Comparison of ENCODE assay signal across 9 cellular contexts in the genomic region with DNA sequence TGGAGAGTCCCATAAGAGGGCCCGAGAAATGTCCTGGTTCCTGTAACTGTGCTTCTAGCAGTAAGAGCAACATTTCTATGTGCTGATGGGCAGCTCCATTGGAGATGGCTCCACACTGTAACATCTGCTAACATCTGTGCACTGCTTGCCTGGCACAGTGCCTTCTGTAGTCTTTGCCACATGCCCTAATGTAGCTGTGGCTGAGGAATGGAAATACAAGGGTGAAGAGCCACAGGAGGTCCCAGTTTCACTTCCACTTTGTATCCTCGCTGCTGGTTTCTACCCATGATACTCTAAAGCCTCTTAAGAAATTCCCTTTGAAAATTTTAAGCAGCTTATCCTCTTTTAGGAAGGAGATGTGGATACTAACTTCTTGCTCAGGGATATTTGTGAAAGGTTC.
A peak's percentile ranks its signal among the peaks of the same experiment; 100 is the strongest.
DNase-seq lines count a peak whose midpoint lies in the region; ATAC-seq and TF ChIP-seq lines count a peak whose summit lies in the region.
"Had no signal": no experiment of that assay in that cellular context is flagged by ENCODE, and none has a peak within 500 bp of the region (broad histone marks: within the 10 kb centered on the region; RNA-seq: fewer than 3 reads in every experiment).

No MANE protein-coding gene starts in this region.

- peak; percentile 82 for ATAC-seq in GM18858 (IDR thresholded peaks at IDR 0.05; ENCODE audit: unreplicated experiment)

- H3K9me3 ChIP-seq in muscle layer of colon (ENCODE audit: low read length): no peaks in the 10 kb centered on the region

- H3K9me3 Mint-ChIP-seq in HFFc6 (no peaks in the 10 kb centered on the region), endothelial cell (ENCODE audit: unreplicated experiment) (peaks cover 5% of the 10 kb centered on the region)

- TF ChIP-seq CTCF in HFFc6 (IDR thresholded peaks at IDR 0.05): no peak
- no peak for TF ChIP-seq CTCF in endothelial cell (IDR thresholded peaks at IDR 0.05; ENCODE audit: unreplicated experiment)

- no peak overlapping the region for H3K9ac ChIP-seq in muscle layer of colon (ENCODE audit: low read length)

- H3K36me3 ChIP-seq in muscle layer of colon (ENCODE audit: insufficient read depth, low read length): no peaks in the 10 kb centered on the region

- peak overlapping the region; percentile 56; the same call in 1 of the 2 replicates for H3K4me3 Mint-ChIP-seq in HFFc6
- H3K4me3 Mint-ChIP-seq in endothelial cell (ENCODE audit: unreplicated experiment): no peak overlapping the region
- H3K4me3 Mint-ChIP-seq: activated naive CD8-positive, alpha-beta T cell had no signal

- H3K4me3 ChIP-seq in muscle layer of colon (ENCODE audit: low read depth in 1 of 2, low read length in 2 of 2): peak overlapping the region in 1 of 2 donors; percentile 16

- H3K27ac Mint-ChIP-seq in HFFc6 (no peak overlapping the region), endothelial cell (ENCODE audit: unreplicated experiment) (no peak overlapping the region)
- H3K27ac Mint-ChIP-seq: activated naive CD8-positive, alpha-beta T cell had no signal

- H3K4me1 Mint-ChIP-seq in HFFc6 (ENCODE audit: low read depth) (peaks cover 6% of the 10 kb centered on the region; the same call in 1 of the 2 replicates), endothelial cell (ENCODE audit: unreplicated experiment) (peaks cover 2% of the 10 kb centered on the region)

- DNase-seq in HFFc6 (no peak), NAMALWA (ENCODE audit: low spot score) (peak; percentile 82), nucleus accumbens (lab: John Stamatoyannopoulos, UW) (no peak), DMS79 treated with DMSO at 0.1 percent for 48 hours (lab: John Stamatoyannopoulos, UW) (no peak), endothelial cell (ENCODE audit: low spot score) (no peak)
- no peak for DNase-seq in stimulated activated CD4-positive, alpha-beta T cell treated with anti-CD3 and anti-CD28 coated beads, Interleukin-2, amount 100 ng/mL, for 48 hours

- no peaks in the 10 kb centered on the region for H3K36me3 Mint-ChIP-seq in HFFc6 (ENCODE audit: low read depth)
- no peaks in the 10 kb centered on the region for H3K36me3 Mint-ChIP-seq in endothelial cell (ENCODE audit: low read depth, unreplicated experiment)
- H3K36me3 Mint-ChIP-seq: activated naive CD8-positive, alpha-beta T cell had no signal

- H3K27me3 ChIP-seq in muscle layer of colon (ENCODE audit: control insufficient read depth in 1 of 2, insufficient read depth in 2 of 2, low read length in 2 of 2): no peaks in the 10 kb centered on the region

- H3K27ac ChIP-seq in muscle layer of colon (ENCODE audit: low read depth, low read length): peak overlapping the region; percentile 41

- H3K4me1 ChIP-seq in muscle layer of colon (ENCODE audit: insufficient read depth, low read length): no peaks in the 10 kb centered on the region

- no peaks in the 10 kb centered on the region for H3K27me3 Mint-ChIP-seq in HFFc6 (ENCODE audit: insufficient read depth)
- H3K27me3 Mint-ChIP-seq in endothelial cell (ENCODE audit: unreplicated experiment): peaks cover 5% of the 10 kb centered on the region
- H3K27me3 Mint-ChIP-seq: activated naive CD8-positive, alpha-beta T cell had no signal
